Comparison of ENCODE assay signal across 8 cellular contexts in genomic region chr20:53736757-53737403, GRCh38.
DNase-seq lines count a peak whose midpoint lies in the region; ATAC-seq and TF ChIP-seq lines count a peak whose summit lies in the region.

No MANE protein-coding gene starts in this region.

- no peaks in the 10 kb centered on the region for H3K9me3 Mint-ChIP-seq in WTC11
- no peaks in the 10 kb centered on the region for H3K9me3 Mint-ChIP-seq in stimulated activated naive CD8-positive, alpha-beta T cell treated with anti-CD3 and anti-CD28 coated beads, Interleukin-15, Interleukin-2, amounts not matched to agents 100 ng/mL and 50 ng/mL, for 24 hours

- ATAC-seq in WTC11 (peak; percentile 55), right cardiac atrium (peak in 1 of 2 donors; percentile 8), HG02642 (IDR thresholded peaks at IDR 0.05; ENCODE audit: poor library complexity, unreplicated experiment) (no peak)

- peaks cover 77% of the 10 kb centered on the region for H3K4me1 Mint-ChIP-seq in WTC11
- peaks cover 64% of the 10 kb centered on the region for H3K4me1 Mint-ChIP-seq in stimulated activated naive CD8-positive, alpha-beta T cell treated with anti-CD3 and anti-CD28 coated beads, Interleukin-15, Interleukin-2, amounts not matched to agents 100 ng/mL and 50 ng/mL, for 24 hours (ENCODE audit: low read depth)

- H3K4me3 ChIP-seq in right cardiac atrium (ENCODE audit: low read length) = peak overlapping the region; percentile 38

- POLR2A ChIA-PET in WTC11 (lab: Charles Lee) = interaction anchor here (0.8 to 1.7 kb wide), 3 partner anchors 16 to 146 kb away, joined by 3 read pairs; no protein-coding TSS in a partner anchor

- no peaks in the 10 kb centered on the region for H3K36me3 Mint-ChIP-seq in WTC11
- H3K36me3 Mint-ChIP-seq in stimulated activated naive CD8-positive, alpha-beta T cell treated with anti-CD3 and anti-CD28 coated beads, Interleukin-15, Interleukin-2, amounts not matched to agents 100 ng/mL and 50 ng/mL, for 24 hours (ENCODE audit: low read depth) = no peaks in the 10 kb centered on the region

- H3K27me3 Mint-ChIP-seq in WTC11 (ENCODE audit: low read depth) = no peaks in the 10 kb centered on the region
- no peaks in the 10 kb centered on the region for H3K27me3 Mint-ChIP-seq in stimulated activated naive CD8-positive, alpha-beta T cell treated with anti-CD3 and anti-CD28 coated beads, Interleukin-15, Interleukin-2, amounts not matched to agents 100 ng/mL and 50 ng/mL, for 24 hours

- TF ChIP-seq CTCF in GM13976 (IDR thresholded peaks at IDR 0.05; ENCODE audit: borderline replicate concordance, control extremely low read depth, extremely low read depth, insufficient read depth, missing control alignments) (no peak), WTC11 (IDR thresholded peaks at IDR 0.05) (no peak)

- 22% methylated on average over 6 of the region's 6 CpGs for WGBS in right cardiac atrium

- H3K4me1 ChIP-seq in right cardiac atrium (ENCODE audit: control insufficient read depth, insufficient read depth, low read length) = peaks cover 5% of the 10 kb centered on the region

- CTCF ChIA-PET in WTC11 (lab: Charles Lee) = interaction anchor here (0.7 to 1.8 kb wide), 9 partner anchors 17 to 205 kb away, joined by 3 to 8 read pairs (median 3); no protein-coding TSS in a partner anchor

- no peaks in the 10 kb centered on the region for H3K9me3 ChIP-seq in right cardiac atrium (ENCODE audit: control insufficient read depth, low read length)

- in situ Hi-C loops in GM13976 (cut with MboI; ENCODE audit: low sequenced_read_pairs, unreplicated experiment) = loop anchor here (10.0 kb wide), 1 partner anchor 188 kb away; no protein-coding TSS in a partner anchor
- in situ Hi-C loops in KBM-7 (cut with MboI; ENCODE audit: low pct_unique_long_range_greater_than_20kb, low sequenced_read_pairs) = no loop called here
- in situ Hi-C loops in G401 (cut with HindIII; ENCODE audit: low sequenced_read_pairs) = no loop called here

- H3K4me3 Mint-ChIP-seq in WTC11 = peak overlapping the region; percentile 53
- H3K4me3 Mint-ChIP-seq in stimulated activated naive CD8-positive, alpha-beta T cell treated with anti-CD3 and anti-CD28 coated beads, Interleukin-15, Interleukin-2, amounts not matched to agents 100 ng/mL and 50 ng/mL, for 24 hours = peak overlapping the region; percentile 71

- DNase-seq in GM13976 (ENCODE audit: low spot score) (peak; percentile 50), KBM-7 (peak; percentile 80), WTC11 (ENCODE audit: low spot score) (no peak), right cardiac atrium (no peak), NCI-H146 (lab: John Stamatoyannopoulos, UW) (no peak), G401 (ENCODE audit: low spot score) (no peak)

- H3K27ac Mint-ChIP-seq in WTC11 = peak overlapping the region; percentile 99
- peak overlapping the region; percentile 96 for H3K27ac Mint-ChIP-seq in stimulated activated naive CD8-positive, alpha-beta T cell treated with anti-CD3 and anti-CD28 coated beads, Interleukin-15, Interleukin-2, amounts not matched to agents 100 ng/mL and 50 ng/mL, for 24 hours

- H3K27ac ChIP-seq in right cardiac atrium (ENCODE audit: low read length) = peak overlapping the region; percentile 12

- no peaks in the 10 kb centered on the region for H3K27me3 ChIP-seq in right cardiac atrium (ENCODE audit: control insufficient read depth, insufficient read depth)

- intact Hi-C loops in right cardiac atrium (cut with DNase I) = loop anchor here in 1 of 4 donors (5.0 to 10.0 kb wide), 3 partner anchors 115 to 178 kb away; partner anchors contain the start of gene ZNF217

TF ChIP-seq in WTC11, 78 proteins besides CTCF, POLR2A, EP300 and RAD21:
- TF ChIP-seq GTF2I (CRISPR knock-in tag; conservative IDR thresholded peaks at IDR 0.05) = 0 out of 2 replicates have a peak, but pooled peaks have one; percentile 63
- TF ChIP-seq NFYB (CRISPR knock-in tag; conservative IDR thresholded peaks at IDR 0.05; ENCODE audit: low read depth) = no peak

Comparison
In these comparisons a context has a peak if more than half of its experiments do, and no peak if none do; other contexts are left out.
1. DNase-seq: peak in GM13976 (single experiment) and KBM-7 (single experiment); none in WTC11 (single experiment), right cardiac atrium (0 of 3), NCI-H146 (single experiment) and G401 (single experiment).